Comparison of ENCODE assay signal across 13 cellular contexts in genomic region chr1:58818075-58818474, GRCh38. TPM values are rescaled to one million over a fixed set of nuclear protein-coding genes. Genes with fewer than 3 reads are reported as not detected.
DNase-seq lines count a peak whose midpoint lies in the region; ATAC-seq and TF ChIP-seq lines count a peak whose summit lies in the region.
"Had no signal": no experiment of that assay in that cellular context is flagged by ENCODE, and none has a peak within 500 bp of the region (broad histone marks: within the 10 kb centered on the region; RNA-seq: fewer than 3 reads in every experiment).

No MANE protein-coding gene starts in this region.

- H3K4me1 ChIP-seq in hepatocyte (ENCODE audit: insufficient read depth): peaks cover 33% of the 10 kb centered on the region

- no peak overlapping the region for H2AFZ ChIP-seq in hepatocyte

- H3K4me3 ChIP-seq in hepatocyte: no peak overlapping the region
- H3K4me3 ChIP-seq: adrenal gland, thyroid gland had no signal

- no peak for ATAC-seq in GM19328 (IDR thresholded peaks at IDR 0.05; ENCODE audit: unreplicated experiment)
- ATAC-seq: HCT116 had no signal

- no peak for TF ChIP-seq CTCF in hepatocyte (IDR thresholded peaks at IDR 0.05; ENCODE audit: poor library complexity)

- no peaks in the 10 kb centered on the region for H3K36me3 ChIP-seq in hepatocyte (replicated peaks; ENCODE audit: insufficient read depth, low read depth)
- H3K36me3 ChIP-seq: adrenal gland, thyroid gland had no signal

- no peaks in the 10 kb centered on the region for H4K20me1 ChIP-seq in hepatocyte (ENCODE audit: insufficient read depth, poor library complexity, severe bottlenecking)

- H3K27ac ChIP-seq in hepatocyte: peak overlapping the region; percentile 16
- H3K27ac ChIP-seq: adrenal gland had no signal

- no peaks in the 10 kb centered on the region for H3K9me3 ChIP-seq in hepatocyte (ENCODE audit: low read depth)
- H3K9me3 ChIP-seq: adrenal gland, thyroid gland had no signal

- DNase-seq in AG08396 (ENCODE audit: low spot score): peak; percentile 43
- DNase-seq in amniotic epithelial cell (ENCODE audit: low read depth): peak; percentile 79
- no peak for DNase-seq in hepatocyte (ENCODE audit: low spot score)
- DNase-seq in NCI-H748 (lab: John Stamatoyannopoulos, UW; ENCODE audit: unreplicated experiment): no peak
- DNase-seq in epidermal melanocyte (ENCODE audit: insufficient read length, low spot score): no peak
- no peak for DNase-seq in NCI-H128 (lab: John Stamatoyannopoulos, UW; ENCODE audit: unreplicated experiment)
- DNase-seq: CD4-positive, alpha-beta memory T cell; NK-92 treated with Interleukin-12 subunit alpha and Interleukin-12 subunit beta, amount 100 ng/mL, for 24 hours; thyroid gland had no signal

- TF ChIP-seq EP300 in Ishikawa (IDR thresholded peaks at IDR 0.05; ENCODE audit: borderline replicate concordance): peak; percentile 72

- no peaks in the 10 kb centered on the region for H3K9me2 ChIP-seq in hepatocyte (replicated peaks; ENCODE audit: insufficient read depth)

- 84% methylated on average over 2 of the region's 2 CpGs for WGBS in hepatocyte (ENCODE audit: low lambda C conversion rate, missing lambda C conversion rate)

- H3K79me2 ChIP-seq in hepatocyte: no peaks in the 10 kb centered on the region

- no peak overlapping the region for H3K4me2 ChIP-seq in hepatocyte

- no peak for TF ChIP-seq RAD21 in Ishikawa (IDR thresholded peaks at IDR 0.05; ENCODE audit: low read depth)

- H3K27me3 ChIP-seq in hepatocyte: no peaks in the 10 kb centered on the region
- H3K27me3 ChIP-seq: adrenal gland, thyroid gland had no signal

TF ChIP-seq in Ishikawa, 13 proteins besides CTCF, POLR2A, EP300 and RAD21:
- TF ChIP-seq NFIC (IDR thresholded peaks at IDR 0.05) (peak; percentile 88), USF1 (IDR thresholded peaks at IDR 0.05) (no peak), TCF12 (IDR thresholded peaks at IDR 0.05; ENCODE audit: low read depth) (peak; percentile 77), CREB1 (IDR thresholded peaks at IDR 0.05; ENCODE audit: low read depth) (no peak), EGR1 (IDR thresholded peaks at IDR 0.05) (no peak), ZBTB7A (IDR thresholded peaks at IDR 0.05; ENCODE audit: low read depth) (no peak), TEAD4 (IDR thresholded peaks at IDR 0.05) (peak; percentile 69), REST (IDR thresholded peaks at IDR 0.05; ENCODE audit: low read depth) (no peak), FOXM1 (IDR thresholded peaks at IDR 0.05; ENCODE audit: borderline replicate concordance, low read depth) (peak; percentile 50; the same call in 1 of the 2 replicates), TAF1 (IDR thresholded peaks at IDR 0.05; ENCODE audit: low read depth) (no peak), CEBPB (IDR thresholded peaks at IDR 0.05) (no peak), MAX (IDR thresholded peaks at IDR 0.05) (0 out of 2 replicates have a peak, but pooled peaks have one; percentile 23)

RNA-seq across cellular contexts. Expression of gene JUN, which starts 34.2 kb away (rescaled TPM):
- total RNA-seq in hepatocyte: 289 and 351 TPM in 2 replicates
- polyA plus RNA-seq in hepatocyte: 170 and 189 TPM in 2 replicates

Comparison
In these comparisons a context has a peak if more than half of its experiments do, and no peak if none do; other contexts are left out.
1. DNase-seq: peak in AG08396 (single experiment) and amniotic epithelial cell (single experiment); none in hepatocyte (single experiment), NCI-H748 (single experiment), epidermal melanocyte (single experiment) and NCI-H128 (single experiment).